Comparison of ENCODE assay signal across 1 cellular context in genomic region chr19:40217027-40217810, GRCh38.
TF ChIP-seq lines count a peak whose summit lies in the region.

No MANE protein-coding gene starts in this region.

TF ChIP-seq in A549, 52 proteins besides CTCF, POLR2A, EP300 and RAD21 (continued from another document):
- TF ChIP-seq MAX (IDR thresholded peaks at IDR 0.05) (peak; percentile 57), ZFP36 (IDR thresholded peaks at IDR 0.05; ENCODE audit: borderline replicate concordance, partially characterized antibody) (no peak)
TF ChIP-seq in A549: peak in this region for 5.
